8 cellular contexts compared by ENCODE assay signal in the genomic region with DNA sequence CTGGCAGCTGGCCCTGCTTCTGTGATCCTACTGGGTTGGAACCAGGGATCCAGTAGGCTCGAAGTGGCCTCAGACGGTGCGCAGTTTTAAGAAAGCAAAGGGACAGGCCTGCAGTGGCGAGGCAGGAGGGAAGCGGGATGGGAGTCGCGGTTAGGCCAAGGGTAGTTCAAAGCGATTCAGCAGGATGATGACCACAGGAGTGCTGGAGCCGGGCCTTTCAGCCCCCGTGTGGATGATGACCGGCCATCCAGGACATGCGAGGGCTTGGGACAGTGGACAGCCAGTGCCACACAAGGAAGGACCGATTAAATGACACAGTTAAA. TPM values are rescaled to one million over a fixed set of nuclear protein-coding genes. Genes with fewer than 3 reads are reported as not detected.
DNase-seq lines count a peak whose midpoint lies in the region; ATAC-seq lines count a peak whose summit lies in the region.

No MANE protein-coding gene starts in this region.

- no peaks in the 10 kb centered on the region for H3K27me3 Mint-ChIP-seq in T-helper 1 cell treated with Interleukin-12 subunit alpha and Interleukin-12 subunit beta and Interleukin-4 antibody, amounts not matched to agents 30 μg/mL and 1 μg/mL, for 36 hours (ENCODE audit: low read depth)
- no peaks in the 10 kb centered on the region for H3K27me3 Mint-ChIP-seq in T-helper 17 cell
- peaks cover 0 to 3% (median 0%) of the 10 kb centered on the region in 5 donors for H3K27me3 Mint-ChIP-seq in naive thymus-derived CD8-positive, alpha-beta T cell

- H3K36me3 ChIP-seq in HUES64 (ENCODE audit: insufficient read depth, low read length) = no peaks in the 10 kb centered on the region

- peak overlapping the region; percentile 95 for H3K9ac ChIP-seq in HUES64 (ENCODE audit: low read depth, low read length)

- peaks cover 12% of the 10 kb centered on the region for H3K36me3 Mint-ChIP-seq in T-helper 1 cell treated with Interleukin-12 subunit alpha and Interleukin-12 subunit beta and Interleukin-4 antibody, amounts not matched to agents 30 μg/mL and 1 μg/mL, for 36 hours (ENCODE audit: low read depth)
- H3K36me3 Mint-ChIP-seq in T-helper 17 cell (ENCODE audit: low read depth) = peaks cover 2% of the 10 kb centered on the region
- peaks cover 0 to 7% (median 0%) of the 10 kb centered on the region in 3 donors for H3K36me3 Mint-ChIP-seq in naive thymus-derived CD8-positive, alpha-beta T cell

- peaks cover 18% of the 10 kb centered on the region for H3K4me1 ChIP-seq in HUES64 (ENCODE audit: insufficient read depth, low read length)

- peak overlapping the region; percentile 91 for H3K27ac ChIP-seq in HUES64 (ENCODE audit: low read depth, low read length)

- H3K27me3 ChIP-seq in HUES64 (ENCODE audit: insufficient read depth, low read length) = no peaks in the 10 kb centered on the region

- no peaks in the 10 kb centered on the region for H3K9me3 Mint-ChIP-seq in T-helper 1 cell treated with Interleukin-12 subunit alpha and Interleukin-12 subunit beta and Interleukin-4 antibody, amounts not matched to agents 30 μg/mL and 1 μg/mL, for 36 hours
- no peaks in the 10 kb centered on the region for H3K9me3 Mint-ChIP-seq in naive thymus-derived CD8-positive, alpha-beta T cell

- DNase-seq in T-helper 1 cell (no peak), T-helper 17 cell (no peak), fibroblast of gingiva (ENCODE audit: low read depth) (peak; percentile 38)
- no peak for DNase-seq in naive thymus-derived CD8-positive, alpha-beta T cell

- 4% methylated on average over 13 of the region's 13 CpGs for WGBS in HUES64

- peaks cover 38% of the 10 kb centered on the region for H3K4me1 Mint-ChIP-seq in T-helper 1 cell treated with Interleukin-12 subunit alpha and Interleukin-12 subunit beta and Interleukin-4 antibody, amounts not matched to agents 30 μg/mL and 1 μg/mL, for 36 hours (ENCODE audit: low read depth)
- H3K4me1 Mint-ChIP-seq in T-helper 17 cell = peaks cover 29% of the 10 kb centered on the region
- peaks cover 21 to 53% (median 39%) of the 10 kb centered on the region in 4 donors for H3K4me1 Mint-ChIP-seq in naive thymus-derived CD8-positive, alpha-beta T cell

- no peaks in the 10 kb centered on the region for H3K9me3 ChIP-seq in HUES64 (ENCODE audit: insufficient read depth, low read depth, low read length)
- no peaks in the 10 kb centered on the region for H3K9me3 ChIP-seq in T-helper 17 cell (ENCODE audit: control insufficient read depth, low read length, poor library complexity, severe bottlenecking)

- H3K4me3 ChIP-seq in HUES64 (ENCODE audit: low read length) = peak overlapping the region; percentile 78

- H3K27ac Mint-ChIP-seq in T-helper 1 cell treated with Interleukin-12 subunit alpha and Interleukin-12 subunit beta and Interleukin-4 antibody, amounts not matched to agents 30 μg/mL and 1 μg/mL, for 36 hours = peak overlapping the region; percentile 94
- H3K27ac Mint-ChIP-seq in T-helper 17 cell = peak overlapping the region; percentile 95
- H3K27ac Mint-ChIP-seq in naive thymus-derived CD8-positive, alpha-beta T cell = peak overlapping the region; percentile 93 to 99 (median 97)

- H3K4me3 Mint-ChIP-seq in T-helper 1 cell treated with Interleukin-12 subunit alpha and Interleukin-12 subunit beta and Interleukin-4 antibody, amounts not matched to agents 30 μg/mL and 1 μg/mL, for 36 hours = peak overlapping the region; percentile 96
- H3K4me3 Mint-ChIP-seq in T-helper 17 cell = peak overlapping the region; percentile 96
- H3K4me3 Mint-ChIP-seq in naive thymus-derived CD8-positive, alpha-beta T cell = peak overlapping the region; percentile 80 to 97 (median 90)

- POLR2A ChIA-PET in naive thymus-derived CD8-positive, alpha-beta T cell (lab: Charles Lee) = interaction anchor here (0.8 to 5.7 kb wide), 7 partner anchors 9 to 914 kb away, joined by 4 to 87 read pairs (median 5); a partner anchor contains a TSS

- ATAC-seq in T-helper 17 cell = no peak
- no peak for ATAC-seq in naive thymus-derived CD8-positive, alpha-beta T cell
- ATAC-seq in GM19324 (IDR thresholded peaks at IDR 0.05; ENCODE audit: low FRiP score, unreplicated experiment) = no peak
- ATAC-seq in HG03457 (IDR thresholded peaks at IDR 0.05; ENCODE audit: unreplicated experiment) = no peak

RNA-seq across cellular contexts. Expression of a gene that starts 0.9 kb away (rescaled TPM):
- polyA plus RNA-seq in HUES64 (2013, experiment 1 of 2) = 48.1 TPM
- 40.8 TPM for polyA plus RNA-seq in HUES64 (2013, experiment 2 of 2)
- total RNA-seq in T-helper 17 cell = 10 to 100 TPM; 64.2 to 66.0 TPM
- total RNA-seq in naive thymus-derived CD8-positive, alpha-beta T cell = 10 to 100 TPM; 78.5 to 98.3 TPM
- 100 to 1,000 TPM; 101 to 118 (median 113) TPM for polyA plus RNA-seq in naive thymus-derived CD8-positive, alpha-beta T cell
